ENCODE assay signal across 28 cellular contexts in the genomic region with DNA sequence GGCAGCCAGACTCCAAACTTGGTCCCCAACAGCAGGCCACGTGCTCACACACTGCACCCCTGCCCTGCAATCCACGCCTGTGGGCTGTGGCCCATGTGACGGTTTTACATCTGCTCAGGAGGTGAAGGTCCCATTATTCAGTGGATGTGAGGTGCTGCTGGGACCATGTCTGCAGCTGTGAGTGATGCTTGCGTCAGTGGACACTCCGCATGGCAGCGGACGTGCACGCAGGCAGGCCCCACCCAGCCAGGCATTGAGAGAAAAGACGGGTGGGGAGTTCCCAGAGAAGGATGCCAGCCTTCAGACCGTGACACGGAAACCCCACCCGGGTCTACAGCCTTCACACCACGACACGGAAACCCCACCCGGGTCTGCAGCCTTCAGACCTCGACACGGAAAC.
"Had no signal": no experiment of that assay in that cellular context is flagged by ENCODE, and none has a peak within 500 bp of the region (broad histone marks: within the 10 kb centered on the region; RNA-seq: fewer than 3 reads in every experiment).

No MANE protein-coding gene starts in this region.

- H3K9me3 Mint-ChIP-seq: activated CD4-positive, alpha-beta memory T cell treated with anti-CD3 and anti-CD28 coated beads for 36 hours; activated CD4-positive, alpha-beta T cell treated with anti-CD3 and anti-CD28 coated beads, Interleukin-2, amount 10 ng/mL, durations not matched to agents 24 days and 14 days; activated naive CD4-positive, alpha-beta T cell treated with anti-CD3 and anti-CD28 coated beads, Interleukin-2, amount 50 U/mL, for 24 hours had no signal

- H3K27me3 ChIP-seq: colonic mucosa, testis had no signal

- H3K9ac ChIP-seq: neural progenitor cell had no signal

- H3K4me3 Mint-ChIP-seq: activated CD4-positive, alpha-beta memory T cell treated with anti-CD3 and anti-CD28 coated beads for 36 hours; activated CD4-positive, alpha-beta T cell treated with anti-CD3 and anti-CD28 coated beads, Interleukin-2, amount 10 ng/mL, durations not matched to agents 24 days and 14 days; activated naive CD4-positive, alpha-beta T cell treated with anti-CD3 and anti-CD28 coated beads, Interleukin-2, amount 50 U/mL, for 24 hours; activated T-helper 1 cell treated with anti-CD3 and anti-CD28 coated beads, Interleukin-12 subunit alpha, Interleukin-12 subunit beta, Interleukin-2, Interleukin-4 antibody, amounts not matched to agents 30 ng/mL and 10 ng/mL and 1 ng/mL, durations not matched to agents 14 hours and 24 hours and 36 hours; natural killer cell had no signal

- H3K4me3 ChIP-seq: colonic mucosa, gastrocnemius medialis, neural progenitor cell, testis, transverse colon had no signal

- ATAC-seq: gastrocnemius medialis; left colon; right cardiac atrium; stimulated activated naive CD8-positive, alpha-beta T cell treated with anti-CD3 and anti-CD28 coated beads, Interleukin-15, Interleukin-2, amounts not matched to agents 100 U/mL and 50 U/mL, for 24 hours had no signal

- H3K4me1 ChIP-seq: colonic mucosa, gastrocnemius medialis, neural progenitor cell, testis, transverse colon had no signal

- DNase-seq: activated CD4-positive, alpha-beta memory T cell treated with anti-CD3 and anti-CD28 coated beads for 36 hours; activated CD4-positive, alpha-beta T cell treated with anti-CD3 and anti-CD28 coated beads, Interleukin-2, amount 10 ng/mL, durations not matched to agents 24 days and 14 days; activated CD4-positive, CD25-positive, alpha-beta regulatory T cell treated with anti-CD3 and anti-CD28 coated beads, Interleukin-2, amount 50 U/mL, for 72 hours; activated CD8-positive, alpha-beta memory T cell treated with anti-CD3 and anti-CD28 coated beads, Interleukin-2, amount 50 U/mL, for 4 hours; activated T-cell treated with anti-CD3 and anti-CD28 coated beads, Interleukin-2, amount 50 U/mL, for 1 hour; anterior cingulate cortex; cerebellar nuclear complex; colonic mucosa; effector CD8-positive, alpha-beta T cell; erythroblast; gastrocnemius medialis; head of caudate nucleus; hippocampal formation; left colon; midbrain; natural killer cell; right cardiac atrium; stimulated activated CD4-positive, alpha-beta T cell treated with anti-CD3 and anti-CD28 coated beads, Interleukin-15, amount 100 ng/mL, for 24 hours; stimulated activated CD4-positive, alpha-beta T cell treated with anti-CD3 and anti-CD28 coated beads, Interleukin-2, amount 100 ng/mL, for 24 hours; stimulated activated naive CD8-positive, alpha-beta T cell treated with anti-CD3 and anti-CD28 coated beads, Interleukin-15, Interleukin-2, amounts not matched to agents 100 U/mL and 50 U/mL, for 24 hours; T-helper 1 cell; T-helper 9 cell; testis; transverse colon; WERI-Rb-1 had no signal

- H3K36me3 ChIP-seq: colonic mucosa, gastrocnemius medialis, neural progenitor cell, transverse colon, WERI-Rb-1 had no signal

- H3K4me2 ChIP-seq: neural progenitor cell had no signal

- H3K36me3 Mint-ChIP-seq: activated CD4-positive, alpha-beta memory T cell treated with anti-CD3 and anti-CD28 coated beads for 36 hours; activated naive CD4-positive, alpha-beta T cell treated with anti-CD3 and anti-CD28 coated beads, Interleukin-2, amount 50 U/mL, for 24 hours; natural killer cell; neural progenitor cell had no signal

- H3K27ac ChIP-seq: colonic mucosa, gastrocnemius medialis, neural progenitor cell, testis, transverse colon, WERI-Rb-1 had no signal

- H3K4me1 Mint-ChIP-seq: activated CD4-positive, alpha-beta T cell treated with anti-CD3 and anti-CD28 coated beads, Interleukin-2, amount 10 ng/mL, durations not matched to agents 24 days and 14 days; activated naive CD4-positive, alpha-beta T cell treated with anti-CD3 and anti-CD28 coated beads, Interleukin-2, amount 50 U/mL, for 24 hours had no signal

- H3K27ac Mint-ChIP-seq: activated CD4-positive, alpha-beta memory T cell treated with anti-CD3 and anti-CD28 coated beads for 36 hours; activated CD4-positive, alpha-beta T cell treated with anti-CD3 and anti-CD28 coated beads, Interleukin-2, amount 10 ng/mL, durations not matched to agents 24 days and 14 days; activated naive CD4-positive, alpha-beta T cell treated with anti-CD3 and anti-CD28 coated beads, Interleukin-2, amount 50 U/mL, for 24 hours; activated T-helper 1 cell treated with anti-CD3 and anti-CD28 coated beads, Interleukin-12 subunit alpha, Interleukin-12 subunit beta, Interleukin-2, Interleukin-4 antibody, amounts not matched to agents 30 ng/mL and 10 ng/mL and 1 ng/mL, durations not matched to agents 14 hours and 24 hours and 36 hours; natural killer cell; neural progenitor cell had no signal

- H3K9me3 ChIP-seq: colonic mucosa, gastrocnemius medialis, testis, transverse colon had no signal
